ENCODE assay signal across 8 cellular contexts in genomic region chr3:71132995-71133730, GRCh38.
DNase-seq lines count a peak whose midpoint lies in the region; ATAC-seq and TF ChIP-seq lines count a peak whose summit lies in the region.

No MANE protein-coding gene starts in this region.

- TF ChIP-seq CTCF in parathyroid adenoma (IDR thresholded peaks at IDR 0.05): no peak
- no peak for TF ChIP-seq CTCF in psoas muscle (IDR thresholded peaks at IDR 0.05)

- H3K27me3 ChIP-seq in adipocyte (replicated peaks; ENCODE audit: control insufficient read depth, insufficient read depth, low read length) (no peaks in the 10 kb centered on the region), parathyroid adenoma (ENCODE audit: control insufficient read depth, insufficient read depth, low read length) (no peaks in the 10 kb centered on the region), psoas muscle (ENCODE audit: insufficient read depth in 3 of 3, low read length in 2 of 3) (no peaks in the 10 kb centered on the region), aorta (ENCODE audit: control insufficient read depth in 1 of 2, insufficient read depth in 2 of 2, low read length in 1 of 2) (no peaks in the 10 kb centered on the region)

- H3K36me3 ChIP-seq in adipocyte (ENCODE audit: control insufficient read depth, insufficient read depth, low read length, severe bottlenecking): no peaks in the 10 kb centered on the region
- no peaks in the 10 kb centered on the region for H3K36me3 ChIP-seq in parathyroid adenoma (ENCODE audit: control insufficient read depth, insufficient read depth, low read length)
- H3K36me3 ChIP-seq in psoas muscle (ENCODE audit: insufficient read depth in 1 of 2, low read depth in 1 of 2): no peaks in the 10 kb centered on the region
- no peaks in the 10 kb centered on the region for H3K36me3 ChIP-seq in aorta (ENCODE audit: control insufficient read depth in 1 of 2, insufficient read depth in 2 of 2, low read length in 1 of 2)

- no peak for ATAC-seq in psoas muscle
- no peak for ATAC-seq in aorta (ENCODE audit: low FRiP score)

- H3K4me1 ChIP-seq in adipocyte (ENCODE audit: control insufficient read depth, insufficient read depth, low read length) (peaks cover 20% of the 10 kb centered on the region), parathyroid adenoma (peaks cover 4% of the 10 kb centered on the region), psoas muscle (peaks cover 55% of the 10 kb centered on the region), aorta (ENCODE audit: control insufficient read depth in 1 of 2, insufficient read depth in 2 of 2, low read length in 2 of 2) (peaks cover 0 to 3% of the 10 kb centered on the region in 2 donors)

- H3K9me3 ChIP-seq in adipocyte (ENCODE audit: control insufficient read depth, low read length): no peaks in the 10 kb centered on the region
- H3K9me3 ChIP-seq in parathyroid adenoma (ENCODE audit: control insufficient read depth, low read length): no peaks in the 10 kb centered on the region
- no peaks in the 10 kb centered on the region for H3K9me3 ChIP-seq in psoas muscle
- no peaks in the 10 kb centered on the region for H3K9me3 ChIP-seq in aorta (ENCODE audit: control insufficient read depth, low read length)

- intact Hi-C loops in psoas muscle (cut with DNase I) (loop anchor here in 1 of 2 donors (5.0 kb wide), 1 partner anchor 61 kb away; no protein-coding TSS in a partner anchor), aorta (cut with DNase I) (loop anchor here in 1 of 2 donors (5.0 to 10.0 kb wide), 3 partner anchors 109 to 449 kb away; partner anchors contain the start of gene FOXP1)

- no peak overlapping the region for H3K9ac ChIP-seq in adipocyte (ENCODE audit: low read length)
- H3K9ac ChIP-seq in parathyroid adenoma: no peak overlapping the region

- WGBS in psoas muscle, 3 donors: 82 to 85% (median 84%) methylated on average over 8 of the region's 8 CpGs
- WGBS in aorta, 2 donors: 66 to 68% methylated on average over 8 of the region's 8 CpGs

- H3K4me3 ChIP-seq in adipocyte (ENCODE audit: low read length): no peak overlapping the region
- H3K4me3 ChIP-seq in parathyroid adenoma (ENCODE audit: low read depth, low read length): no peak overlapping the region
- no peak overlapping the region for H3K4me3 ChIP-seq in psoas muscle
- no peak overlapping the region for H3K4me3 ChIP-seq in aorta (ENCODE audit: low read length in 2 of 2)

- H3K27ac ChIP-seq in parathyroid adenoma: no peak overlapping the region
- H3K27ac ChIP-seq in psoas muscle: no peak overlapping the region
- H3K27ac ChIP-seq in aorta (ENCODE audit: low read depth in 1 of 2, low read length in 2 of 2): peak overlapping the region in 1 of 2 donors; percentile 79

- no peak overlapping the region for H2AFZ ChIP-seq in parathyroid adenoma

- DNase-seq in NCI-H1436 (lab: John Stamatoyannopoulos, UW): peak; percentile 34
- DNase-seq in NCI-H1436 treated with DMSO at 0.1 percent for 48 hours (lab: John Stamatoyannopoulos, UW): no peak
- peak; percentile 82 for DNase-seq in NCI-H146 treated with DMSO at 0.1 percent for 48 hours (lab: John Stamatoyannopoulos, UW; ENCODE audit: unreplicated experiment)
- DNase-seq in adipocyte (ENCODE audit: low read depth): peak; percentile 9
- no peak for DNase-seq in psoas muscle
- DNase-seq in kidney tubule cell (ENCODE audit: low spot score): no peak
- DNase-seq in aorta: no peak

- peak overlapping the region; percentile 33 for H3K4me2 ChIP-seq in parathyroid adenoma (ENCODE audit: low read length)

- no peaks in the 10 kb centered on the region for H3K79me2 ChIP-seq in parathyroid adenoma

Comparison
In these comparisons a context has a peak if more than half of its experiments do, and no peak if none do; other contexts are left out.
1. DNase-seq: peak in NCI-H1436 (single experiment), NCI-H146 treated with DMSO at 0.1 percent for 48 hours (single experiment) and adipocyte (single experiment); none in NCI-H1436 treated with DMSO at 0.1 percent for 48 hours (single experiment), psoas muscle (0 of 2), kidney tubule cell (single experiment) and aorta (0 of 2).